Comparison of ENCODE assay signal across 8 cellular contexts in genomic region chr20:8132015-8132631, GRCh38. TPM values are rescaled to one million over a fixed set of nuclear protein-coding genes. Genes with fewer than 3 reads are reported as not detected.
DNase-seq lines count a peak whose midpoint lies in the region; ATAC-seq, FAIRE-seq and TF ChIP-seq lines count a peak whose summit lies in the region.

PLCB1 (plus strand) TSS chr20:8132266; CDS start chr20:8132652, 386 bp downstream.

- no peak for TF ChIP-seq POLR2A in esophagus muscularis mucosa (IDR thresholded peaks at IDR 0.05; ENCODE audit: low read depth)

- CTCF ChIA-PET in CD4-positive, alpha-beta T cell (lab: Charles Lee), result interaction anchor here (0.7 to 1.1 kb wide), 3 partner anchors 9 to 257 kb away, joined by 3 to 4 read pairs (median 3); no protein-coding TSS in a partner anchor

- no peak within 1 kb of the TSS for H3K4me3 ChIP-seq in OCI-LY1 (ENCODE audit: low read depth, low read length, poor library complexity, severe bottlenecking)
- H3K4me3 ChIP-seq in esophagus muscularis mucosa, result peak within 1 kb of the TSS; percentile 78 to 92 (median 86)
- no peak within 1 kb of the TSS for H3K4me3 ChIP-seq in mucosa of stomach (ENCODE audit: low read length)

- H2AFZ ChIP-seq in OCI-LY1 (ENCODE audit: low read length), result no peak within 1 kb of the TSS

- peak within 1 kb of the TSS; percentile 45 for H3K27ac Mint-ChIP-seq in CD4-positive, alpha-beta T cell

- peaks cover 39% of the 10 kb centered on the region for H3K27me3 Mint-ChIP-seq in CD4-positive, alpha-beta T cell

- H3K4me1 ChIP-seq in OCI-LY1 (ENCODE audit: insufficient read depth, low read length, severe bottlenecking) (no peaks in the 10 kb centered on the region), esophagus muscularis mucosa (peaks cover 11 to 80% (median 73%) of the 10 kb centered on the region in 4 donors), mucosa of stomach (ENCODE audit: control insufficient read depth, insufficient read depth, low read length) (peaks cover 5% of the 10 kb centered on the region)

- H3K27ac ChIP-seq in CD4-positive, alpha-beta T cell (ENCODE audit: low read depth, low read length), result no peak within 1 kb of the TSS
- no peak within 1 kb of the TSS for H3K27ac ChIP-seq in OCI-LY1 (ENCODE audit: low read depth, low read length, poor library complexity, severe bottlenecking)
- peak within 1 kb of the TSS; percentile 91 to 96 (median 92) for H3K27ac ChIP-seq in esophagus muscularis mucosa (replicated peaks in 1 of 4)

- WGBS in esophagus muscularis mucosa, result under 1% methylated on average over 47 of the region's 71 CpGs

- TF ChIP-seq EP300 in esophagus muscularis mucosa (IDR thresholded peaks at IDR 0.05), result no peak

- H4K20me1 ChIP-seq in OCI-LY1 (ENCODE audit: insufficient read depth, low read length), result no peaks in the 10 kb centered on the region

- TF ChIP-seq CTCF in CD4-positive, alpha-beta T cell (IDR thresholded peaks at IDR 0.05), result peak; percentile 70
- TF ChIP-seq CTCF in GM20000 (IDR thresholded peaks at IDR 0.05; ENCODE audit: extremely low read depth, missing control alignments) (peak; percentile 91), OCI-LY1 (IDR thresholded peaks at IDR 0.05; ENCODE audit: low read length) (peak; percentile 17; the same call in 1 of the 2 replicates), esophagus muscularis mucosa (IDR thresholded peaks at IDR 0.05) (peak in 2 of 3 experiments; percentile 90 to 92)

- H3K9me3 Mint-ChIP-seq in CD4-positive, alpha-beta T cell, result no peaks in the 10 kb centered on the region

- no peaks in the 10 kb centered on the region for H3K9me2 ChIP-seq in OCI-LY1 (ENCODE audit: low read depth, low read length)

- H3F3A ChIP-seq in OCI-LY1 (ENCODE audit: insufficient read depth, low read length), result no peaks in the 10 kb centered on the region

- POLR2A ChIA-PET in CD4-positive, alpha-beta T cell (lab: Charles Lee), result no interaction called here

- no peaks in the 10 kb centered on the region; the same call in 1 of the 2 replicates for H3K36me3 ChIP-seq in OCI-LY1 (ENCODE audit: insufficient read depth, low read length)
- no peaks in the 10 kb centered on the region for H3K36me3 ChIP-seq in esophagus muscularis mucosa
- no peaks in the 10 kb centered on the region for H3K36me3 ChIP-seq in mucosa of stomach (ENCODE audit: control insufficient read depth, insufficient read depth, low read length)

- H3K9ac ChIP-seq in OCI-LY1 (ENCODE audit: low read length) (no peak within 1 kb of the TSS), mucosa of stomach (ENCODE audit: low read length) (peak within 1 kb of the TSS; percentile 45)

- no peaks in the 10 kb centered on the region for H3K36me3 Mint-ChIP-seq in CD4-positive, alpha-beta T cell (ENCODE audit: low read depth)

- H3K9me3 ChIP-seq in CD4-positive, alpha-beta T cell (ENCODE audit: control insufficient read depth, low read length), result no peaks in the 10 kb centered on the region
- H3K9me3 ChIP-seq in OCI-LY1 (ENCODE audit: low read length) (no peaks in the 10 kb centered on the region), esophagus muscularis mucosa (no peaks in the 10 kb centered on the region), mucosa of stomach (ENCODE audit: control insufficient read depth, low read length) (no peaks in the 10 kb centered on the region)

- H3K4me1 Mint-ChIP-seq in CD4-positive, alpha-beta T cell (ENCODE audit: low read depth), result peaks cover 30% of the 10 kb centered on the region

- H3K27me3 ChIP-seq in CD4-positive, alpha-beta T cell (ENCODE audit: control insufficient read depth, insufficient read depth, low read length), result peaks cover 5% of the 10 kb centered on the region
- H3K27me3 ChIP-seq in OCI-LY1 (ENCODE audit: insufficient read depth, low read length), result no peaks in the 10 kb centered on the region
- no peaks in the 10 kb centered on the region for H3K27me3 ChIP-seq in esophagus muscularis mucosa
- H3K27me3 ChIP-seq in mucosa of stomach (ENCODE audit: control insufficient read depth, insufficient read depth, low read length), result peaks cover 16% of the 10 kb centered on the region

- H3K4me2 ChIP-seq in OCI-LY1 (ENCODE audit: low read length), result no peak within 1 kb of the TSS

- peak; percentile 54 to 74 (median 64) for DNase-seq in CD4-positive, alpha-beta T cell
- DNase-seq in GM20000 (ENCODE audit: low spot score), result peak; percentile 90
- DNase-seq in HTR-8/SVneo (ENCODE audit: insufficient read length, low spot score), result peak; percentile 50
- peak; percentile 82 to 88 for DNase-seq in activated T-cell treated with anti-CD3 and anti-CD28 coated beads, Interleukin-2, amount 50 U/mL, for 48 hours
- peak; percentile 98 for DNase-seq in esophagus muscularis mucosa (ENCODE audit: extremely low spot score)
- DNase-seq in stimulated activated CD8-positive, alpha-beta memory T cell treated with anti-CD3 and anti-CD28 coated beads, Interleukin-4, amount 100 ng/mL, for 48 hours, result peak; percentile 82

- peak; percentile 91 for ATAC-seq in CD4-positive, alpha-beta T cell (ENCODE audit: poor library complexity)

- H3K4me3 Mint-ChIP-seq in CD4-positive, alpha-beta T cell, result peak within 1 kb of the TSS; percentile 87

- H3K79me2 ChIP-seq in OCI-LY1 (ENCODE audit: insufficient read depth, low read length), result no peaks in the 10 kb centered on the region

- intact Hi-C loops in CD4-positive, alpha-beta T cell (cut with DNase I, micrococcal nuclease), result loop anchor here (1.0 to 5.0 kb wide), 4 partner anchors 85 to 590 kb away; no protein-coding TSS in a partner anchor
- intact Hi-C loops in esophagus muscularis mucosa (cut with DNase I), result loop anchor here (1.0 to 5.0 kb wide), 3 partner anchors 89 to 589 kb away; no protein-coding TSS in a partner anchor

- no peak for FAIRE-seq in HTR-8/SVneo (lab: Jason Lieb, UNC)

RNA-seq across cellular contexts. Expression of gene PLCB1, which starts in this region (rescaled TPM):
- 1 to 10 TPM; 3.8 to 5.6 TPM for total RNA-seq in CD4-positive, alpha-beta T cell
- 100 to 1,000 TPM in 1 of 4 donors, 10 to 100 TPM in 3; 72.9 to 115 (median 76.3) TPM for total RNA-seq in esophagus muscularis mucosa

Comparison
In these comparisons a context has a peak if more than half of its experiments do, and no peak if none do; other contexts are left out.
1. RNA of gene PLCB1 (total RNA-seq): 72.9 to 115 TPM in esophagus muscularis mucosa; 3.8 to 5.6 TPM in CD4-positive, alpha-beta T cell; every median in the first group is over 10 times any median in the second.
2. H3K27ac ChIP-seq: peak in esophagus muscularis mucosa (4 of 4); none in CD4-positive, alpha-beta T cell (single experiment) and OCI-LY1 (single experiment).
3. CTCF ChIP-seq: peak in every context shown above with its lines; median percentile 91 in GM20000; 91 in esophagus muscularis mucosa; 70 in CD4-positive, alpha-beta T cell; 17 in OCI-LY1.
4. H3K4me3 ChIP-seq: peak in esophagus muscularis mucosa (4 of 4); none in OCI-LY1 (single experiment) and mucosa of stomach (single experiment).
5. Peak in every context shown above with its lines, with median percentiles within 50 percentile points of each other: DNase-seq.